ENCODE assay signal across 16 cellular contexts in the genomic region with DNA sequence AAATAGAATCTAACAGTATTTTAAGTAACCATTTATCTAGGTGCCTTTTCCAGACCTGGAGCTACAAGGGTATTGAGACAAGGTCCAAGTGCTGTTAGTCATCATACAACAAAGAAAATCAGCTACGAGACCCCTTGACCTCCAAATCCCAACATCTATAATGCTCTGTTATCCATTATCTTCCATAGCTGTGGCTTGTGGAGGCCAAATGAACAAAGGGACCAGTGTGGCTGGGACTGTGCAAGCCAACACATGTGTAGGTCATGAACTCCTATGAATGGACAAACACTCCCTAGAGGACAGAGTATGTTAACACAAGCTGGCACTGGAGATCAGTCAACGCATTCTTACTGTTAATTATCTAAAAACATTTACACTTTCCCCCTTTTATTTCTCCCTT.
DNase-seq lines count a peak whose midpoint lies in the region; ATAC-seq, FAIRE-seq and TF ChIP-seq lines count a peak whose summit lies in the region.
"Had no signal": no experiment of that assay in that cellular context is flagged by ENCODE, and none has a peak within 500 bp of the region (broad histone marks: within the 10 kb centered on the region; RNA-seq: fewer than 3 reads in every experiment).

No MANE protein-coding gene starts in this region.

- H3K27ac Mint-ChIP-seq in stimulated activated effector memory CD8-positive, alpha-beta T cell treated with anti-CD3 and anti-CD28 coated beads, Interleukin-12 subunit alpha, Interleukin-12 subunit beta, amount 100 ng/mL, for 72 hours, result no peak overlapping the region
- H3K27ac Mint-ChIP-seq: CD14-positive monocyte; CD8-positive, alpha-beta T cell; H9 had no signal

- TF ChIP-seq POLR2A in HepG2 (IDR thresholded peaks at IDR 0.05; ENCODE audit: insufficient read depth in 1 of 2, low read depth in 2 of 2, low read length in 2 of 2), result no peak

- peak; percentile 97 for ATAC-seq in HepG2
- no peak for ATAC-seq in stimulated activated effector memory CD8-positive, alpha-beta T cell treated with anti-CD3 and anti-CD28 coated beads, Interleukin-12 subunit alpha, Interleukin-12 subunit beta, amount 100 ng/mL, for 72 hours
- ATAC-seq: A549; CD8-positive, alpha-beta T cell; GM12878 had no signal

- H3K9me2 ChIP-seq in OCI-LY7 (ENCODE audit: insufficient read depth, low read length), result no peaks in the 10 kb centered on the region

- H3K9me3 ChIP-seq in HepG2 (ENCODE audit: low read length), result no peaks in the 10 kb centered on the region
- H3K9me3 ChIP-seq in OCI-LY7 (ENCODE audit: low read length), result no peaks in the 10 kb centered on the region
- H3K9me3 ChIP-seq: A549, Caco-2 had no signal

- H4K20me1 ChIP-seq in HepG2 (ENCODE audit: insufficient read depth, low read length) (no peaks in the 10 kb centered on the region), OCI-LY7 (ENCODE audit: insufficient read depth, low read length) (no peaks in the 10 kb centered on the region)

- H3K4me1 ChIP-seq in HepG2 (ENCODE audit: insufficient read depth, low read length) (peaks cover 56% of the 10 kb centered on the region), OCI-LY7 (ENCODE audit: insufficient read depth, low read length, poor library complexity, severe bottlenecking) (no peaks in the 10 kb centered on the region)

- peak; percentile 18 for DNase-seq in HT-29 (ENCODE audit: low spot score)
- DNase-seq in SK-MEL-5 (ENCODE audit: low read depth, low spot score), result peak; percentile 86
- peak; percentile 83 for DNase-seq in HepG2 (ENCODE audit: low spot score)
- DNase-seq in activated CD8-positive, alpha-beta memory T cell treated with anti-CD3 and anti-CD28 coated beads, Interleukin-2, amount 50 U/mL, for 48 hours, result no peak
- no peak for DNase-seq in activated naive CD4-positive, alpha-beta T cell (lab: John Stamatoyannopoulos, UW)
- DNase-seq in OCI-LY7 (ENCODE audit: low spot score), result no peak
- no peak for DNase-seq in stimulated activated effector memory CD8-positive, alpha-beta T cell treated with anti-CD3 and anti-CD28 coated beads, Interleukin-12 subunit alpha, Interleukin-12 subunit beta, amount 100 ng/mL, for 72 hours (ENCODE audit: low spot score in 2 of 2)
- DNase-seq: Caco-2; CD8-positive, alpha-beta T cell; DMS53; H9 had no signal

- H3K9me3 Mint-ChIP-seq in stimulated activated effector memory CD8-positive, alpha-beta T cell treated with anti-CD3 and anti-CD28 coated beads, Interleukin-12 subunit alpha, Interleukin-12 subunit beta, amount 100 ng/mL, for 72 hours, result no peaks in the 10 kb centered on the region
- H3K9me3 Mint-ChIP-seq: CD8-positive, alpha-beta T cell; H9 had no signal

- H3K4me3 Mint-ChIP-seq in stimulated activated effector memory CD8-positive, alpha-beta T cell treated with anti-CD3 and anti-CD28 coated beads, Interleukin-12 subunit alpha, Interleukin-12 subunit beta, amount 100 ng/mL, for 72 hours, result no peak overlapping the region
- H3K4me3 Mint-ChIP-seq: CD14-positive monocyte; CD8-positive, alpha-beta T cell; H9 had no signal

- POLR2A ChIA-PET in HepG2 (lab: Yijun Ruan, JAX), result interaction anchor here (1.3 kb wide), 1 partner anchor 10 kb away, joined by 8 read pairs; no protein-coding TSS in a partner anchor
- POLR2A ChIA-PET in OCI-LY7 (lab: Charles Lee), result interaction anchor here (0.6 kb wide), 1 partner anchor 13 kb away, joined by 3 read pairs; no protein-coding TSS in a partner anchor

- FAIRE-seq in HepG2 (lab: Jason Lieb, UNC), result peak; percentile 54
- FAIRE-seq: A549, GM18507 had no signal

- H2AFZ ChIP-seq in HepG2 (ENCODE audit: low read length) (no peak overlapping the region), OCI-LY7 (ENCODE audit: low read length) (no peak overlapping the region)
- H2AFZ ChIP-seq: GM23248 had no signal

- TF ChIP-seq CTCF in HepG2 (CRISPR knock-in tag; IDR thresholded peaks at IDR 0.05), result peak; percentile 43; the same call in 1 of the 2 replicates
- no peak for TF ChIP-seq CTCF in OCI-LY7 (conservative IDR thresholded peaks at IDR 0.05; ENCODE audit: low read length)

- peak in 1 of 2 experiments; percentile 90; a peak in 2 of 4 replicates for TF ChIP-seq EP300 in HepG2 (IDR thresholded peaks at IDR 0.05; ENCODE audit: low read depth in 2 of 2, low read length in 2 of 2)
- TF ChIP-seq EP300 in HepG2 (CRISPR knock-in tag; IDR thresholded peaks at IDR 0.05; ENCODE audit: borderline replicate concordance), result no peak

- no peaks in the 10 kb centered on the region for H3K36me3 ChIP-seq in HepG2 (replicated peaks in 1 of 2; ENCODE audit: control insufficient read depth in 1 of 2, insufficient read depth in 2 of 2, low read length in 2 of 2)
- no peaks in the 10 kb centered on the region for H3K36me3 ChIP-seq in OCI-LY7 (ENCODE audit: insufficient read depth, low read length)

- intact Hi-C loops in HepG2 (cut with micrococcal nuclease; ENCODE audit: unreplicated experiment) (no loop called here), OCI-LY7 (cut with micrococcal nuclease; ENCODE audit: unreplicated experiment) (no loop called here)

- no peaks in the 10 kb centered on the region for H3K36me3 Mint-ChIP-seq in stimulated activated effector memory CD8-positive, alpha-beta T cell treated with anti-CD3 and anti-CD28 coated beads, Interleukin-12 subunit alpha, Interleukin-12 subunit beta, amount 100 ng/mL, for 72 hours
- H3K36me3 Mint-ChIP-seq: CD14-positive monocyte; CD8-positive, alpha-beta T cell had no signal

- H3K79me2 ChIP-seq in HepG2 (ENCODE audit: insufficient read depth, low read length), result no peaks in the 10 kb centered on the region
- no peaks in the 10 kb centered on the region for H3K79me2 ChIP-seq in OCI-LY7 (ENCODE audit: insufficient read depth, low read depth, low read length)

- CTCF ChIA-PET in HepG2 (lab: Yijun Ruan, JAX; ENCODE audit: low intra/inter-chr PET ratio, low total read pairs) (no interaction called here), OCI-LY7 (lab: Charles Lee; ENCODE audit: unreplicated experiment) (no interaction called here)

- peak overlapping the region; percentile 50 for H3K9ac ChIP-seq in HepG2 (ENCODE audit: insufficient read depth, low read depth, low read length)
- H3K9ac ChIP-seq: GM23248 had no signal

- H3K27ac ChIP-seq in HepG2 (ENCODE audit: extremely low read length, insufficient read depth, low read length), result peak overlapping the region; percentile 75
- no peak overlapping the region for H3K27ac ChIP-seq in OCI-LY7 (ENCODE audit: low read depth, low read length, poor library complexity, severe bottlenecking)
- H3K27ac ChIP-seq: A549, GM23248 had no signal

- H3K4me2 ChIP-seq in HepG2 (ENCODE audit: low read depth, low read length) (peak overlapping the region; percentile 53), OCI-LY7 (ENCODE audit: low read length) (no peak overlapping the region)
- H3K4me2 ChIP-seq: A549 had no signal

- BruUV-seq in HepG2 (replicated peaks; lab: Mats Ljungman, UMichigan), result no TSS peak
- no TSS peak for BruUV-seq in OCI-LY7 (replicated peaks; lab: Mats Ljungman, UMichigan)

- no peak for TF ChIP-seq RAD21 in HepG2 (CRISPR knock-in tag; IDR thresholded peaks at IDR 0.05)

- 0% methylated on average over 2 of the region's 2 CpGs for WGBS in HepG2 (ENCODE audit: low lambda C conversion rate)

- in situ Hi-C loops in SK-MEL-5 (cut with HindIII; ENCODE audit: low pct_unique_long_range_greater_than_20kb, low sequenced_read_pairs) (no loop called here), HepG2 (cut with HindIII; ENCODE audit: extremely low pct_ligation_motif_present, low pct_unique_long_range_greater_than_20kb) (no loop called here)

- no peaks in the 10 kb centered on the region for H3K27me3 ChIP-seq in HepG2 (ENCODE audit: control insufficient read depth in 1 of 2, insufficient read depth in 2 of 2, low read length in 2 of 2)

- no peaks in the 10 kb centered on the region for H3K4me1 Mint-ChIP-seq in stimulated activated effector memory CD8-positive, alpha-beta T cell treated with anti-CD3 and anti-CD28 coated beads, Interleukin-12 subunit alpha, Interleukin-12 subunit beta, amount 100 ng/mL, for 72 hours
- H3K4me1 Mint-ChIP-seq: CD14-positive monocyte, H9 had no signal

- peak overlapping the region in 1 of 3 experiments; percentile 31; a peak in 1 of 6 replicates for H3K4me3 ChIP-seq in HepG2 (replicated peaks in 1 of 3; ENCODE audit: insufficient read depth in 1 of 3, low read depth in 2 of 3, low read length in 3 of 3)
- H3K4me3 ChIP-seq in OCI-LY7 (ENCODE audit: low read depth, low read length, poor library complexity, severe bottlenecking), result no peak overlapping the region
- H3K4me3 ChIP-seq: A549, GM12878, GM23248 had no signal

TF ChIP-seq in HepG2, 621 proteins besides CTCF, POLR2A, EP300 and RAD21 (continues in another document):
- TF ChIP-seq, protein P1, sequence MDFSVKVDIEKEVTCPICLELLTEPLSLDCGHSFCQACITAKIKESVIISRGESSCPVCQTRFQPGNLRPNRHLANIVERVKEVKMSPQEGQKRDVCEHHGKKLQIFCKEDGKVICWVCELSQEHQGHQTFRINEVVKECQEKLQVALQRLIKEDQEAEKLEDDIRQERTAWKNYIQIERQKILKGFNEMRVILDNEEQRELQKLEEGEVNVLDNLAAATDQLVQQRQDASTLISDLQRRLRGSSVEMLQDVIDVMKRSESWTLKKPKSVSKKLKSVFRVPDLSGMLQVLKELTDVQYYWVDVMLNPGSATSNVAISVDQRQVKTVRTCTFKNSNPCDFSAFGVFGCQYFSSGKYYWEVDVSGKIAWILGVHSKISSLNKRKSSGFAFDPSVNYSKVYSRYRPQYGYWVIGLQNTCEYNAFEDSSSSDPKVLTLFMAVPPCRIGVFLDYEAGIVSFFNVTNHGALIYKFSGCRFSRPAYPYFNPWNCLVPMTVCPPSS (IDR thresholded peaks at IDR 0.05), result no peak
- peak; percentile 83; the same call in 1 of the 2 replicates for TF ChIP-seq HMG20A (CRISPR knock-in tag; IDR thresholded peaks at IDR 0.05; ENCODE audit: borderline replicate concordance)
- peak; percentile 65; the same call in 1 of the 2 replicates for TF ChIP-seq TFAP4 (IDR thresholded peaks at IDR 0.05; ENCODE audit: borderline replicate concordance, low read depth)
- TF ChIP-seq HDAC6 (IDR thresholded peaks at IDR 0.05; ENCODE audit: low read depth, low read length), result no peak
- no peak for TF ChIP-seq YY1 (IDR thresholded peaks at IDR 0.05; ENCODE audit: insufficient read depth, insufficient replicate concordance, low read depth, low read length)
- TF ChIP-seq NR2F2 (IDR thresholded peaks at IDR 0.05; ENCODE audit: borderline replicate concordance, low read depth), result peak; percentile 95
- TF ChIP-seq XRCC5 (optimal IDR thresholded peaks at IDR 0.05; ENCODE audit: low read length), result peak; percentile 53

Comparison
In these comparisons a context has a peak if more than half of its experiments do, and no peak if none do; other contexts are left out.
1. DNase-seq: peak in HT-29 (single experiment), SK-MEL-5 (single experiment) and HepG2 (single experiment); none in activated CD8-positive, alpha-beta memory T cell treated with anti-CD3 and anti-CD28 coated beads, Interleukin-2, amount 50 U/mL, for 48 hours (single experiment), activated naive CD4-positive, alpha-beta T cell (0 of 4), OCI-LY7 (single experiment) and stimulated activated effector memory CD8-positive, alpha-beta T cell treated with anti-CD3 and anti-CD28 coated beads, Interleukin-12 subunit alpha, Interleukin-12 subunit beta, amount 100 ng/mL, for 72 hours (0 of 2).